ENCODE assay signal across 8 cellular contexts in genomic region chr7:98878365-98879197, GRCh38. TPM values are rescaled to one million over a fixed set of nuclear protein-coding genes. Genes with fewer than 3 reads are reported as not detected.
DNase-seq lines count a peak whose midpoint lies in the region; ATAC-seq and TF ChIP-seq lines count a peak whose summit lies in the region.

TRRAP (plus strand) TSS chr7:98878532; CDS start chr7:98881151, 2,619 bp downstream.

- H3K27ac Mint-ChIP-seq in activated CD8-positive, alpha-beta memory T cell treated with anti-CD3 and anti-CD28 coated beads, Interleukin-2, amount 10 ng/mL, durations not matched to agents 7 days and 5 days: peak within 1 kb of the TSS; percentile 95
- peak within 1 kb of the TSS; percentile 78 for H3K27ac Mint-ChIP-seq in endodermal cell

- peaks cover 3% of the 10 kb centered on the region for H3K27me3 Mint-ChIP-seq in activated CD8-positive, alpha-beta memory T cell treated with anti-CD3 and anti-CD28 coated beads, Interleukin-2, amount 10 ng/mL, durations not matched to agents 7 days and 5 days
- H3K27me3 Mint-ChIP-seq in endodermal cell (ENCODE audit: insufficient read depth): no peaks in the 10 kb centered on the region

- H3K27me3 ChIP-seq in endodermal cell (ENCODE audit: control insufficient read depth, insufficient read depth, low read length, poor library complexity, severe bottlenecking): no peaks in the 10 kb centered on the region

- H3K36me3 Mint-ChIP-seq in activated CD8-positive, alpha-beta memory T cell treated with anti-CD3 and anti-CD28 coated beads, Interleukin-2, amount 10 ng/mL, durations not matched to agents 7 days and 5 days: peaks cover 13% of the 10 kb centered on the region
- peaks cover 25% of the 10 kb centered on the region for H3K36me3 Mint-ChIP-seq in endodermal cell (ENCODE audit: low read depth)

- ATAC-seq in GM18870 (IDR thresholded peaks at IDR 0.05; ENCODE audit: unreplicated experiment): peak; percentile 54
- ATAC-seq in HG03135 (IDR thresholded peaks at IDR 0.05; ENCODE audit: unreplicated experiment): peak; percentile 67
- ATAC-seq in activated CD8-positive, alpha-beta memory T cell treated with anti-CD3 and anti-CD28 coated beads, Interleukin-2, amount 10 ng/mL, durations not matched to agents 7 days and 5 days: peak; percentile 82

- H3K4me3 ChIP-seq in endodermal cell (ENCODE audit: low read length) (peak within 1 kb of the TSS; percentile 98), mesodermal cell (ENCODE audit: extremely low read depth, insufficient read depth, low read length, poor library complexity, severe bottlenecking) (peak within 1 kb of the TSS; percentile 82)

- TF ChIP-seq CTCF in endodermal cell (conservative IDR thresholded peaks at IDR 0.05): peak; percentile 99

- CTCF ChIA-PET in activated CD8-positive, alpha-beta memory T cell treated with anti-CD3 and anti-CD28 coated beads, Interleukin-2, amount 10 ng/mL, durations not matched to agents 7 days and 5 days (lab: Charles Lee): interaction anchor here (0.5 to 1.6 kb wide), 11 partner anchors 9 to 769 kb away, joined by 3 to 9 read pairs (median 4); no protein-coding TSS in a partner anchor

- H3K9me3 Mint-ChIP-seq in activated CD8-positive, alpha-beta memory T cell treated with anti-CD3 and anti-CD28 coated beads, Interleukin-2, amount 10 ng/mL, durations not matched to agents 7 days and 5 days (ENCODE audit: low read depth): no peaks in the 10 kb centered on the region
- no peaks in the 10 kb centered on the region for H3K9me3 Mint-ChIP-seq in endodermal cell

- H3K4me1 Mint-ChIP-seq in activated CD8-positive, alpha-beta memory T cell treated with anti-CD3 and anti-CD28 coated beads, Interleukin-2, amount 10 ng/mL, durations not matched to agents 7 days and 5 days: peaks cover 19% of the 10 kb centered on the region
- H3K4me1 Mint-ChIP-seq in endodermal cell: peaks cover 6% of the 10 kb centered on the region

- 0 to 1% methylated on average over 44 to 113 of the region's 113 CpGs for WGBS in endodermal cell (ENCODE audit: insufficient coverage in 1 of 2, insufficient read length in 1 of 2), 2 experiments
- WGBS in mesodermal cell (ENCODE audit: insufficient coverage in 2 of 2), 2 experiments: 0% methylated on average over 78 to 103 of the region's 113 CpGs

- H3K27ac ChIP-seq in endodermal cell (ENCODE audit: low read depth, low read length): peak within 1 kb of the TSS; percentile 63
- H3K27ac ChIP-seq in mesodermal cell (ENCODE audit: low read depth, low read length, severe bottlenecking): peak within 1 kb of the TSS; percentile 81

- H3K9me3 ChIP-seq in endodermal cell (ENCODE audit: control insufficient read depth, low read length) (no peaks in the 10 kb centered on the region), mesodermal cell (ENCODE audit: control insufficient read depth, low read length) (no peaks in the 10 kb centered on the region)

- H3K36me3 ChIP-seq in endodermal cell (ENCODE audit: control insufficient read depth, insufficient read depth, low read length) (peaks cover 30% of the 10 kb centered on the region), mesodermal cell (ENCODE audit: control insufficient read depth, insufficient read depth, low read length) (peaks cover 31% of the 10 kb centered on the region)

- DNase-seq in Ammon's horn (ENCODE audit: low spot score) (peak; percentile 56), NCI-H69 (lab: John Stamatoyannopoulos, UW) (peak; percentile 88), endodermal cell (peak; percentile 91)
- DNase-seq in activated CD8-positive, alpha-beta memory T cell treated with anti-CD3 and anti-CD28 coated beads, Interleukin-2, amount 10 ng/mL, durations not matched to agents 7 days and 5 days: peak; percentile 79
- peak; percentile 58 to 61 for DNase-seq in stimulated activated CD8-positive, alpha-beta memory T cell treated with anti-CD3 and anti-CD28 coated beads, Interleukin-15, amount 100 ng/mL, for 4 hours (ENCODE audit: low read depth in 2 of 2)

- H3K4me3 Mint-ChIP-seq in activated CD8-positive, alpha-beta memory T cell treated with anti-CD3 and anti-CD28 coated beads, Interleukin-2, amount 10 ng/mL, durations not matched to agents 7 days and 5 days: peak within 1 kb of the TSS; percentile 88
- H3K4me3 Mint-ChIP-seq in endodermal cell: peak within 1 kb of the TSS; percentile 79

- H3K4me1 ChIP-seq in endodermal cell (ENCODE audit: control insufficient read depth, insufficient read depth, low read length): no peaks in the 10 kb centered on the region
- peaks cover 6% of the 10 kb centered on the region for H3K4me1 ChIP-seq in mesodermal cell (ENCODE audit: control insufficient read depth, insufficient read depth, low read length, poor library complexity, severe bottlenecking)

- H3K9ac ChIP-seq in endodermal cell (ENCODE audit: extremely low read depth, low read length, poor library complexity, severe bottlenecking): peak within 1 kb of the TSS; percentile 90

RNA-seq across cellular contexts. Expression of gene TRRAP, which starts in this region (rescaled TPM):
- total RNA-seq in activated CD8-positive, alpha-beta memory T cell treated with anti-CD3 and anti-CD28 coated beads, Interleukin-2, amount 10 ng/mL, durations not matched to agents 7 days and 5 days: 10 to 100 TPM; 56.2 to 56.8 TPM
- 10 to 100 TPM; 64.3 to 68.8 TPM for total RNA-seq in endodermal cell
- 29.8 TPM for polyA plus RNA-seq in endodermal cell (2013, experiment 1 of 2)
- 30.4 TPM for polyA plus RNA-seq in endodermal cell (2013, experiment 2 of 2)
- 27.2 TPM for polyA plus RNA-seq in mesodermal cell (2013, experiment 1 of 2)
- 21.7 TPM for polyA plus RNA-seq in mesodermal cell (2013, experiment 2 of 2)

Comparison
In these comparisons a context has a peak if more than half of its experiments do, and no peak if none do; other contexts are left out.
1. Peak in every context shown above with its lines: DNase-seq, ATAC-seq, H3K4me3 ChIP-seq and H3K27ac ChIP-seq.